In the genomic region with DNA sequence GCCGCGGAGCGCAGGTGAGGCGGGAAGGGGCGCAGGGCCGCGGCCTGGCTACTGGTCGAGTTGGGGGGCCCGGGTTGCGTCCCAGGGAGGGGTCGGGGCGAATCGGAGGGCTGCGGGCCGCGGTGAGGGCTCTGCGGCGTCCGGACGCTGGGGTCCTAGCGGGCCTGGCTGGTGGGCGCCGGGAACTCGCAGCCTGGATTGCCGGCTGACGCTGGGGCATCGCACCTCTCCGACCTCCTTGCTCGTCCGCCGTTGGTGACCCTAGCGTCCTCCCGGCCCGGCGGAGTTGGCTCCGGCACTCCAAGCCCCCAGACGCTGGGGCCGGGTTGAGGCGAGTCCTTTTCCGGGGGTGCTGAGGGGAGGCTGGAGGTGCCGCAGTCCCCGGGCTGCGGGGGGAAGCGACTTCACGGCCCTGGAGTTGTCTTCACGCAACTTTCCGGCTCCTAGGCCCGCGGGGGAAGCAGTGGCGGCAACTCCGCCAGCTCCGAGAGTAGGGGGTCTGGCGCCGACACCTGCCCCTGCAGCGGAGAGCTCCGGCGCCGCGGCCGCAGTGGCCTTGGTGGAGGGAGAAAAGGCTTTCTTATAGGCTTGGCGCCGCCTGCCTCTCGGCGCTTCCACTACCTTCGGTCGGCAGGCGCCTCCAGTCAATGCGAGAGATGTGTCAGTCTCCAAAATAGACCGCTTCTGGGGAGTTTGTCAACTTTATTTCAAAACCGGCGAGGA, we compare ENCODE assay signal across 8 cellular contexts.
DNase-seq lines count a peak whose midpoint lies in the region; ATAC-seq and TF ChIP-seq lines count a peak whose summit lies in the region.

No MANE protein-coding gene starts in this region.

- H3F3A ChIP-seq in DOHH2 (ENCODE audit: control insufficient read depth, insufficient read depth) (no peaks in the 10 kb centered on the region), GM23248 (ENCODE audit: insufficient read depth) (peaks cover 8% of the 10 kb centered on the region)

- H3K4me2 ChIP-seq in DOHH2 (ENCODE audit: low read length), result peak overlapping the region; percentile 100
- H3K4me2 ChIP-seq in GM23248 (ENCODE audit: unreplicated experiment), result peak overlapping the region; percentile 89

- H4K20me1 ChIP-seq in DOHH2 (ENCODE audit: control insufficient read depth, insufficient read depth, low read depth, low read length), result peaks cover 17% of the 10 kb centered on the region
- H4K20me1 ChIP-seq in GM23248 (ENCODE audit: insufficient read depth), result peaks cover 6% of the 10 kb centered on the region; the same call in 1 of the 2 replicates

- H2AFZ ChIP-seq in GM23248, result peak overlapping the region; percentile 95

- H3K9me3 Mint-ChIP-seq in endodermal cell, result no peaks in the 10 kb centered on the region

- H3K4me1 Mint-ChIP-seq in endodermal cell, result peaks cover 9% of the 10 kb centered on the region

- H3K27me3 Mint-ChIP-seq in endodermal cell (ENCODE audit: insufficient read depth), result no peaks in the 10 kb centered on the region

- DNase-seq in GM23248 (peak; percentile 78), MV-4-11 (lab: John Stamatoyannopoulos, UW) (peak; percentile 31), endodermal cell (peak; percentile 77)
- peak in 2 of 3 experiments; percentile 31 to 33 for DNase-seq in activated CD8-positive, alpha-beta memory T cell treated with anti-CD3 and anti-CD28 coated beads for 48 hours (ENCODE audit: low read depth in 2 of 3, low spot score in 2 of 3)

- H3K4me3 ChIP-seq in DOHH2 (ENCODE audit: low read length) (peak overlapping the region; percentile 99), GM23248 (peak overlapping the region; percentile 78), endodermal cell (ENCODE audit: low read length) (peak overlapping the region; percentile 96), mucosa of rectum (ENCODE audit: low read length in 2 of 2) (peak overlapping the region; percentile 80 to 96), subcutaneous abdominal adipose tissue (ENCODE audit: low read depth in 1 of 5, low read length in 5 of 5) (peak overlapping the region in 4 of 5 donors; percentile 78 to 97 (median 84))

- H3K9me2 ChIP-seq in DOHH2 (replicated peaks; ENCODE audit: control insufficient read depth, low read length) (no peaks in the 10 kb centered on the region), GM23248 (ENCODE audit: insufficient read depth) (no peaks in the 10 kb centered on the region)

- no peak for ATAC-seq in GM18519 (IDR thresholded peaks at IDR 0.05; ENCODE audit: low FRiP score, unreplicated experiment)

- no peaks in the 10 kb centered on the region for H3K9me3 ChIP-seq in DOHH2 (ENCODE audit: control insufficient read depth, insufficient read depth, low read length)
- no peaks in the 10 kb centered on the region for H3K9me3 ChIP-seq in GM23248 (ENCODE audit: low read depth)
- no peaks in the 10 kb centered on the region for H3K9me3 ChIP-seq in endodermal cell (ENCODE audit: control insufficient read depth, low read length)
- H3K9me3 ChIP-seq in mucosa of rectum (ENCODE audit: control insufficient read depth in 2 of 2, low read length in 2 of 2), result no peaks in the 10 kb centered on the region
- no peaks in the 10 kb centered on the region for H3K9me3 ChIP-seq in subcutaneous abdominal adipose tissue (ENCODE audit: control insufficient read depth in 5 of 5, low read length in 5 of 5)

- H3K9ac ChIP-seq in GM23248 (peak overlapping the region; percentile 87), endodermal cell (ENCODE audit: extremely low read depth, low read length, poor library complexity, severe bottlenecking) (peak overlapping the region; percentile 84), mucosa of rectum (ENCODE audit: low read depth in 1 of 2, low read length in 2 of 2) (peak overlapping the region; percentile 76 to 81), subcutaneous abdominal adipose tissue (ENCODE audit: low read length in 5 of 5) (peak overlapping the region; percentile 56 to 96 (median 93))

- H3K27ac ChIP-seq in DOHH2 (ENCODE audit: low read depth, low read length) (peak overlapping the region; percentile 91; the same call in 1 of the 2 replicates), GM23248 (peak overlapping the region; percentile 56), endodermal cell (ENCODE audit: low read depth, low read length) (peak overlapping the region; percentile 92), mucosa of rectum (ENCODE audit: low read depth in 2 of 2, low read length in 2 of 2) (peak overlapping the region; percentile 87 to 88), subcutaneous abdominal adipose tissue (ENCODE audit: low read depth, low read length) (peak overlapping the region; percentile 85)

- no peaks in the 10 kb centered on the region for H3K27me3 ChIP-seq in DOHH2 (ENCODE audit: control insufficient read depth, low read length)
- no peaks in the 10 kb centered on the region for H3K27me3 ChIP-seq in GM23248 (replicated peaks; ENCODE audit: insufficient read depth)
- no peaks in the 10 kb centered on the region for H3K27me3 ChIP-seq in endodermal cell (ENCODE audit: control insufficient read depth, insufficient read depth, low read length, poor library complexity, severe bottlenecking)
- no peaks in the 10 kb centered on the region for H3K27me3 ChIP-seq in mucosa of rectum (ENCODE audit: control insufficient read depth in 2 of 2, insufficient read depth in 2 of 2, low read length in 2 of 2)
- no peaks in the 10 kb centered on the region for H3K27me3 ChIP-seq in subcutaneous abdominal adipose tissue (ENCODE audit: control insufficient read depth in 5 of 5, insufficient read depth in 4 of 5, low read length in 5 of 5)

- H3K36me3 Mint-ChIP-seq in endodermal cell (ENCODE audit: low read depth), result peaks cover 4% of the 10 kb centered on the region

- peak overlapping the region; percentile 96 for H3K4me3 Mint-ChIP-seq in endodermal cell

- H3K79me2 ChIP-seq in DOHH2 (ENCODE audit: control insufficient read depth, low read length), result peaks cover 56% of the 10 kb centered on the region
- H3K79me2 ChIP-seq in GM23248 (ENCODE audit: insufficient read depth), result peaks cover 56% of the 10 kb centered on the region

- 1 to 3% methylated on average over 42 to 49 of the region's 71 CpGs for WGBS in GM23248 (ENCODE audit: low coverage in 1 of 2, low lambda C conversion rate in 2 of 2, missing lambda C conversion rate in 2 of 2), 2 experiments
- 1% methylated on average over 35 to 71 of the region's 71 CpGs for WGBS in endodermal cell (ENCODE audit: insufficient coverage in 1 of 2, insufficient read length in 1 of 2), 2 experiments

- H3K36me3 ChIP-seq in DOHH2 (ENCODE audit: control insufficient read depth, low read length) (peaks cover 8% of the 10 kb centered on the region; the same call in 1 of the 2 replicates), GM23248 (ENCODE audit: low read depth) (no peaks in the 10 kb centered on the region), endodermal cell (ENCODE audit: control insufficient read depth, insufficient read depth, low read length) (peaks cover 6% of the 10 kb centered on the region), mucosa of rectum (ENCODE audit: control insufficient read depth in 2 of 2, insufficient read depth in 2 of 2, low read length in 2 of 2) (no peaks in the 10 kb centered on the region), subcutaneous abdominal adipose tissue (ENCODE audit: control insufficient read depth in 5 of 5, insufficient read depth in 5 of 5, low read length in 5 of 5) (no peaks in the 10 kb centered on the region)

- in situ Hi-C loops in GM23248 (cut with MboI), result loop anchor here (25.0 kb wide), 1 partner anchor 313 kb away; no protein-coding TSS in a partner anchor

- peak overlapping the region; percentile 100 for H3K27ac Mint-ChIP-seq in endodermal cell

- TF ChIP-seq CTCF in DOHH2 (IDR thresholded peaks at IDR 0.05; ENCODE audit: low read depth, low read length, poor library complexity, severe bottlenecking), result no peak
- TF ChIP-seq CTCF in endodermal cell (conservative IDR thresholded peaks at IDR 0.05), result peak; percentile 27

- H3K4me1 ChIP-seq in DOHH2 (ENCODE audit: control insufficient read depth, low read length) (peaks cover 22% of the 10 kb centered on the region), GM23248 (ENCODE audit: insufficient read depth) (peaks cover 16% of the 10 kb centered on the region), endodermal cell (ENCODE audit: control insufficient read depth, insufficient read depth, low read length) (no peaks in the 10 kb centered on the region), mucosa of rectum (ENCODE audit: control insufficient read depth in 2 of 2, insufficient read depth in 2 of 2, low read length in 2 of 2) (peaks cover 5 to 11% of the 10 kb centered on the region in 2 donors), subcutaneous abdominal adipose tissue (ENCODE audit: control insufficient read depth in 5 of 5, insufficient read depth in 5 of 5, low read length in 5 of 5) (peaks cover 3 to 28% (median 25%) of the 10 kb centered on the region in 5 donors)
